ENCODE assay signal across 18 cellular contexts in genomic region chr2:236747925-236748324, GRCh38.
"Had no signal": no experiment of that assay in that cellular context is flagged by ENCODE, and none has a peak within 500 bp of the region (broad histone marks: within the 10 kb centered on the region; RNA-seq: fewer than 3 reads in every experiment).

No MANE protein-coding gene starts in this region.

- DNase-seq: activated gamma-delta T cell; cortex of kidney; hippocampal formation; islet precursor cell; pancreas; right lobe of liver; small intestine; stimulated activated CD4-positive, alpha-beta T cell treated with anti-CD3 and anti-CD28 coated beads, Interleukin-15, amount 100 ng/mL, for 24 hours; stimulated activated CD4-positive, alpha-beta T cell treated with anti-CD3 and anti-CD28 coated beads, Interleukin-2, amount 100 ng/mL, for 48 hours; T-helper 1 cell had no signal

- H3K36me3 ChIP-seq: adrenal gland, breast epithelium, neural progenitor cell, pancreas, right lobe of liver, suprapubic skin, upper lobe of left lung had no signal

- H3K4me2 ChIP-seq: neural progenitor cell had no signal

- H3K9me3 ChIP-seq: adrenal gland, breast epithelium, pancreas, right lobe of liver, suprapubic skin, upper lobe of left lung had no signal

- FAIRE-seq: astrocyte, endometrium, pancreas, small intestine had no signal

- H3K9ac ChIP-seq: neural progenitor cell had no signal

- H2AFZ ChIP-seq: neural progenitor cell had no signal

- ATAC-seq: activated CD4-positive, CD25-positive, alpha-beta regulatory T cell treated with anti-CD3 and anti-CD28 coated beads, Interleukin-2, amount 50 U/mL, for 24 hours had no signal

- H3K4me1 ChIP-seq: adrenal gland, breast epithelium had no signal

- H3K4me3 ChIP-seq: adrenal gland, breast epithelium, neural progenitor cell, pancreas, right lobe of liver, suprapubic skin, upper lobe of left lung had no signal

- H3K27me3 ChIP-seq: adrenal gland, breast epithelium, neural progenitor cell, pancreas, right lobe of liver, suprapubic skin, upper lobe of left lung had no signal

- H3K27ac ChIP-seq: adrenal gland, breast epithelium, neural progenitor cell, pancreas, right lobe of liver had no signal
